Comparison of ENCODE assay signal across 11 cellular contexts in the genomic region with DNA sequence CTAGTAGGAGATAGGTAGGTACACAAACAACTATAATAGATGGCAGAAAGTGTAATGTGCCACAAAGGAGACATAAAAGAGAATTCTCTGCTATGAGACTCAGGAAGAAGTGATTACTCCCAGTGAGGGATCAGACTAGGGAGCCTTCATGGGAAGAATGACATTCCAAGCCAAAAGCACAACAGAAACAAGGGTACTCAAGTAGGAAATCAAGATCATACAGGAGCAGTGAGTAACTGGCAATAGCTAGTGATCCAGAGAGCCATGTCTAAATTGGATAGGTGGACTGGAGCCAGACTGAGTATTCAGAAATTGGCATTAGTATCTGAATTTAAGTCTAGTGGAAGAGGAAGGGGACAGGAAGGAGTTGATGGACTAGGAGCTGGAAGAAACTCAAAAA.
DNase-seq lines count a peak whose midpoint lies in the region; ATAC-seq lines count a peak whose summit lies in the region.
"Had no signal": no experiment of that assay in that cellular context is flagged by ENCODE, and none has a peak within 500 bp of the region (broad histone marks: within the 10 kb centered on the region; RNA-seq: fewer than 3 reads in every experiment).

No MANE protein-coding gene starts in this region.

- H3K9me3 Mint-ChIP-seq in stimulated activated naive CD8-positive, alpha-beta T cell treated with anti-CD3 and anti-CD28 coated beads, Interleukin-15, Interleukin-2, amounts not matched to agents 100 ng/mL and 50 ng/mL, for 24 hours, result no peaks in the 10 kb centered on the region
- no peaks in the 10 kb centered on the region for H3K9me3 Mint-ChIP-seq in memory B cell

- no peaks in the 10 kb centered on the region for H3K27me3 Mint-ChIP-seq in stimulated activated naive CD8-positive, alpha-beta T cell treated with anti-CD3 and anti-CD28 coated beads, Interleukin-15, Interleukin-2, amounts not matched to agents 100 ng/mL and 50 ng/mL, for 24 hours
- no peaks in the 10 kb centered on the region for H3K27me3 Mint-ChIP-seq in memory B cell

- H3K27ac ChIP-seq in angular gyrus (ENCODE audit: low read depth, low read length), result peak overlapping the region; percentile 70
- H3K27ac ChIP-seq: lower lobe of right lung had no signal

- H3K4me1 Mint-ChIP-seq in stimulated activated naive CD8-positive, alpha-beta T cell treated with anti-CD3 and anti-CD28 coated beads, Interleukin-15, Interleukin-2, amounts not matched to agents 100 ng/mL and 50 ng/mL, for 24 hours (ENCODE audit: low read depth), result peaks cover 76% of the 10 kb centered on the region
- peaks cover 38% of the 10 kb centered on the region for H3K4me1 Mint-ChIP-seq in memory B cell

- no peaks in the 10 kb centered on the region for H3K36me3 Mint-ChIP-seq in stimulated activated naive CD8-positive, alpha-beta T cell treated with anti-CD3 and anti-CD28 coated beads, Interleukin-15, Interleukin-2, amounts not matched to agents 100 ng/mL and 50 ng/mL, for 24 hours (ENCODE audit: low read depth)
- peaks cover 4% of the 10 kb centered on the region for H3K36me3 Mint-ChIP-seq in memory B cell

- no peak for ATAC-seq in stimulated activated naive CD8-positive, alpha-beta T cell treated with anti-CD3 and anti-CD28 coated beads, Interleukin-15, Interleukin-2, amounts not matched to agents 100 U/mL and 50 U/mL, for 24 hours
- ATAC-seq in memory B cell (ENCODE audit: low read depth), result no peak
- ATAC-seq in HG03097 (IDR thresholded peaks at IDR 0.05; ENCODE audit: low FRiP score, unreplicated experiment), result no peak
- ATAC-seq in HG03280 (IDR thresholded peaks at IDR 0.05; ENCODE audit: unreplicated experiment), result no peak
- ATAC-seq: body of pancreas, lower lobe of right lung had no signal

- no peak overlapping the region for H3K4me3 Mint-ChIP-seq in stimulated activated naive CD8-positive, alpha-beta T cell treated with anti-CD3 and anti-CD28 coated beads, Interleukin-15, Interleukin-2, amounts not matched to agents 100 ng/mL and 50 ng/mL, for 24 hours
- H3K4me3 Mint-ChIP-seq in memory B cell, result no peak overlapping the region

- no peak for DNase-seq in stimulated activated naive CD8-positive, alpha-beta T cell treated with anti-CD3 and anti-CD28 coated beads, Interleukin-15, Interleukin-2, amounts not matched to agents 100 U/mL and 50 U/mL, for 24 hours
- DNase-seq in memory B cell (ENCODE audit: low spot score in 2 of 2) (no peak), HCEC 1CT (no peak)
- no peak for DNase-seq in NK-92 treated with Interleukin-12 subunit alpha and Interleukin-12 subunit beta, amount 100 ng/mL, for 24 hours (lab: John Stamatoyannopoulos, UW)
- DNase-seq: body of pancreas, lower lobe of right lung, SW 1271 had no signal

- peak overlapping the region; percentile 89 for H3K27ac Mint-ChIP-seq in stimulated activated naive CD8-positive, alpha-beta T cell treated with anti-CD3 and anti-CD28 coated beads, Interleukin-15, Interleukin-2, amounts not matched to agents 100 ng/mL and 50 ng/mL, for 24 hours
- peak overlapping the region; percentile 97 for H3K27ac Mint-ChIP-seq in memory B cell
